In the genomic region with DNA sequence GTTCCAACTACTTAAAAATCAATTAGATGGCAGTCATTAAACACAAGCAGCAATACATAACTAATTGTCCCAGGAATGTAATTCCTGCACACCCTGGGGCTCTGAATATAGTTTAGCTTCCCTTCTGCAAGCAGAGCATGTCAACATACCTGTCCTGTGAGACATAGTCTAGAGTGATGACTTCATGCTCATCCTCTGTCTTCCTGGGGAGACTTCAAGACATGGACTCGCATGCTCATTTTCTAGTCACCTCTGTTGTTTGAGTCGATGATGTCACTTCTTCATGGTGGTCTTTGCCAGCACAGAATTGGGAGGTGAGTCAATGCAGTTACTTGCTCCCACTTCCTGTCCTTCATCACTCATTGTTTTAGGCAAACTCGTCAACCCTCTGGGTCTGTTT, we compare ENCODE assay signal across 14 cellular contexts. TPM values are rescaled to one million over a fixed set of nuclear protein-coding genes. Genes with fewer than 3 reads are reported as not detected.
DNase-seq lines count a peak whose midpoint lies in the region; ATAC-seq lines count a peak whose summit lies in the region.
"Had no signal": no experiment of that assay in that cellular context is flagged by ENCODE, and none has a peak within 500 bp of the region (broad histone marks: within the 10 kb centered on the region; RNA-seq: fewer than 3 reads in every experiment).

No MANE protein-coding gene starts in this region.

- H3K9me3 Mint-ChIP-seq in activated CD4-positive, alpha-beta memory T cell treated with anti-CD3 and anti-CD28 coated beads, Interleukin-2, amount 10 ng/mL, durations not matched to agents 7 days and 5 days = no peaks in the 10 kb centered on the region
- H3K9me3 Mint-ChIP-seq: activated naive CD8-positive, alpha-beta T cell treated with anti-CD3 and anti-CD28 coated beads, Interleukin-2, amount 10 ng/mL, durations not matched to agents 7 days and 5 days had no signal

- POLR2A ChIA-PET in activated CD4-positive, alpha-beta memory T cell treated with anti-CD3 and anti-CD28 coated beads, Interleukin-2, amount 10 ng/mL, durations not matched to agents 7 days and 5 days (lab: Charles Lee) = no interaction called here

- H3K27me3 Mint-ChIP-seq in activated CD4-positive, alpha-beta memory T cell treated with anti-CD3 and anti-CD28 coated beads, Interleukin-2, amount 10 ng/mL, durations not matched to agents 7 days and 5 days = no peaks in the 10 kb centered on the region
- H3K27me3 Mint-ChIP-seq: activated naive CD8-positive, alpha-beta T cell treated with anti-CD3 and anti-CD28 coated beads, Interleukin-2, amount 10 ng/mL, durations not matched to agents 7 days and 5 days had no signal

- peaks cover 5% of the 10 kb centered on the region for H3K4me1 Mint-ChIP-seq in activated CD4-positive, alpha-beta memory T cell treated with anti-CD3 and anti-CD28 coated beads, Interleukin-2, amount 10 ng/mL, durations not matched to agents 7 days and 5 days
- H3K4me1 Mint-ChIP-seq: activated naive CD8-positive, alpha-beta T cell treated with anti-CD3 and anti-CD28 coated beads, Interleukin-2, amount 10 ng/mL, durations not matched to agents 7 days and 5 days had no signal

- DNase-seq in ACHN = peak; percentile 52
- DNase-seq in HK-2 (ENCODE audit: unreplicated experiment) = peak; percentile 63
- peak; percentile 26 for DNase-seq in amniotic stem cell (lab: John Stamatoyannopoulos, UW)
- peak; percentile 81 for DNase-seq in iris pigment epithelial cell (ENCODE audit: low read depth)
- no peak for DNase-seq in nucleus accumbens (lab: John Stamatoyannopoulos, UW)
- DNase-seq in Right ventricle myocardium inferior (ENCODE audit: missing footprints) = no peak
- DNase-seq in activated CD4-positive, alpha-beta memory T cell treated with anti-CD3 and anti-CD28 coated beads, Interleukin-2, amount 10 ng/mL, durations not matched to agents 7 days and 5 days = no peak
- DNase-seq: activated naive CD8-positive, alpha-beta T cell treated with anti-CD3 and anti-CD28 coated beads, Interleukin-2, amount 10 ng/mL, durations not matched to agents 7 days and 5 days; BE2C; dorsolateral prefrontal cortex; Kasumi-1; NCI-H2171; stimulated activated CD4-positive, alpha-beta T cell treated with anti-CD3 and anti-CD28 coated beads, Interleukin-15, amount 100 ng/mL, for 24 hours had no signal

- in situ Hi-C loops in ACHN (cut with HindIII; ENCODE audit: low pct_ligation_motif_present, low pct_unique_long_range_greater_than_20kb, low sequenced_read_pairs) = no loop called here

- peaks cover 6% of the 10 kb centered on the region for H3K36me3 Mint-ChIP-seq in activated CD4-positive, alpha-beta memory T cell treated with anti-CD3 and anti-CD28 coated beads, Interleukin-2, amount 10 ng/mL, durations not matched to agents 7 days and 5 days (ENCODE audit: low read depth)

- ATAC-seq in HG02571 (IDR thresholded peaks at IDR 0.05; ENCODE audit: unreplicated experiment) (no peak), Right ventricle myocardium inferior (no peak)

- no peak overlapping the region for H3K27ac Mint-ChIP-seq in activated CD4-positive, alpha-beta memory T cell treated with anti-CD3 and anti-CD28 coated beads, Interleukin-2, amount 10 ng/mL, durations not matched to agents 7 days and 5 days
- H3K27ac Mint-ChIP-seq: activated naive CD8-positive, alpha-beta T cell treated with anti-CD3 and anti-CD28 coated beads, Interleukin-2, amount 10 ng/mL, durations not matched to agents 7 days and 5 days had no signal

- CTCF ChIA-PET in activated CD4-positive, alpha-beta memory T cell treated with anti-CD3 and anti-CD28 coated beads, Interleukin-2, amount 10 ng/mL, durations not matched to agents 7 days and 5 days (lab: Charles Lee) = interaction anchor here (1.2 kb wide), 1 partner anchor 10 kb away, joined by 3 read pairs; no protein-coding TSS in a partner anchor

- no peak overlapping the region for H3K4me3 Mint-ChIP-seq in activated CD4-positive, alpha-beta memory T cell treated with anti-CD3 and anti-CD28 coated beads, Interleukin-2, amount 10 ng/mL, durations not matched to agents 7 days and 5 days
- H3K4me3 Mint-ChIP-seq: activated naive CD8-positive, alpha-beta T cell treated with anti-CD3 and anti-CD28 coated beads, Interleukin-2, amount 10 ng/mL, durations not matched to agents 7 days and 5 days had no signal

- intact Hi-C loops in Right ventricle myocardium inferior (cut with DNase I) = no loop called here

RNA-seq across cellular contexts. Expression of gene C3orf52, which starts 15.8 kb away (rescaled TPM):
- 1.8 TPM for total RNA-seq in Right ventricle myocardium inferior
- 1 to 10 TPM; 2.5 to 2.6 TPM for total RNA-seq in activated CD4-positive, alpha-beta memory T cell treated with anti-CD3 and anti-CD28 coated beads, Interleukin-2, amount 10 ng/mL, durations not matched to agents 7 days and 5 days

RNA-seq across cellular contexts. Expression of gene GCSAM, which starts 31.1 kb away (rescaled TPM):
- not detected for total RNA-seq in Right ventricle myocardium inferior
- total RNA-seq in activated CD4-positive, alpha-beta memory T cell treated with anti-CD3 and anti-CD28 coated beads, Interleukin-2, amount 10 ng/mL, durations not matched to agents 7 days and 5 days = 10 to 100 TPM; 19.6 to 19.9 TPM

Comparison
In these comparisons a context has a peak if more than half of its experiments do, and no peak if none do; other contexts are left out.
1. DNase-seq: peak in ACHN (single experiment), HK-2 (single experiment), amniotic stem cell (single experiment) and iris pigment epithelial cell (single experiment); none in nucleus accumbens (0 of 56), Right ventricle myocardium inferior (single experiment) and activated CD4-positive, alpha-beta memory T cell treated with anti-CD3 and anti-CD28 coated beads, Interleukin-2, amount 10 ng/mL, durations not matched to agents 7 days and 5 days (single experiment).
2. RNA of gene GCSAM, which starts 31.1 kb away (total RNA-seq): 19.6 to 19.9 TPM in activated CD4-positive, alpha-beta memory T cell treated with anti-CD3 and anti-CD28 coated beads, Interleukin-2, amount 10 ng/mL, durations not matched to agents 7 days and 5 days; not detected in Right ventricle myocardium inferior (single experiment); every median in the first group is over 10 times any median in the second.